Comparison of ENCODE assay signal across 1 cellular context in genomic region chr6:43231735-43232450, GRCh38.
A peak's percentile ranks its signal among the peaks of the same experiment; 100 is the strongest.
TF ChIP-seq lines count a peak whose summit lies in the region.

No MANE protein-coding gene starts in this region.

TF ChIP-seq in K562, 482 proteins besides CTCF, POLR2A, EP300 and RAD21 (continues in another document):
- TF ChIP-seq MTA2 (IDR thresholded peaks at IDR 0.05; ENCODE audit: low read depth), result peak; percentile 37
- no peak for TF ChIP-seq TCF7 (IDR thresholded peaks at IDR 0.05; ENCODE audit: borderline replicate concordance)
- 0 out of 2 replicates have a peak, but pooled peaks have one; percentile 74 for TF ChIP-seq OTX1 (CRISPR knock-in tag; IDR thresholded peaks at IDR 0.05)
- peak; percentile 76; the same call in 1 of the 2 replicates for TF ChIP-seq LARP7 (IDR thresholded peaks at IDR 0.05)
- TF ChIP-seq ZNF512 (tag; IDR thresholded peaks at IDR 0.05), result peak; percentile 99
- 0 out of 2 replicates have a peak, but pooled peaks have one; percentile 50 for TF ChIP-seq HBP1 (CRISPR knock-in tag; IDR thresholded peaks at IDR 0.05)
- no peak for TF ChIP-seq GTF3C2 (IDR thresholded peaks at IDR 0.05; ENCODE audit: borderline replicate concordance, extremely low read depth, insufficient read length)
- TF ChIP-seq TRIM25 (IDR thresholded peaks at IDR 0.05; ENCODE audit: borderline replicate concordance), result peak; percentile 65; the same call in 1 of the 2 replicates
- peak; percentile 46 for TF ChIP-seq ASH1L (IDR thresholded peaks at IDR 0.05; ENCODE audit: borderline replicate concordance, low read depth, partially characterized antibody)
- peak; percentile 22; the same call in 1 of the 2 replicates for TF ChIP-seq C11orf30 (IDR thresholded peaks at IDR 0.05; ENCODE audit: low read depth)
- 0 out of 2 replicates have a peak, but pooled peaks have one; percentile 18 for TF ChIP-seq SMARCA4 (IDR thresholded peaks at IDR 0.05)
- TF ChIP-seq ARNT (IDR thresholded peaks at IDR 0.05), result peak in 1 of 2 experiments; percentile 35; a peak in 1 of 4 replicates
- 0 out of 2 replicates have a peak, but pooled peaks have one; percentile 45 for TF ChIP-seq ZBTB5 (IDR thresholded peaks at IDR 0.05)
- peak; percentile 36 for TF ChIP-seq NCOA4 (IDR thresholded peaks at IDR 0.05; ENCODE audit: partially characterized antibody)
- TF ChIP-seq ZNF780A (CRISPR knock-in tag; IDR thresholded peaks at IDR 0.05), result no peak
- peak; percentile 51; the same call in 1 of the 2 replicates for TF ChIP-seq NBN (IDR thresholded peaks at IDR 0.05; ENCODE audit: low read depth)
- TF ChIP-seq SREBF1 (IDR thresholded peaks at IDR 0.05; ENCODE audit: borderline replicate concordance, low read depth, low read length), result no peak
- peak; percentile 80; the same call in 1 of the 2 replicates for TF ChIP-seq ZBTB2 (IDR thresholded peaks at IDR 0.05)
- TF ChIP-seq SUPT5H (IDR thresholded peaks at IDR 0.05), result no peak
- TF ChIP-seq YBX1 (IDR thresholded peaks at IDR 0.05), result 0 out of 2 replicates have a peak, but pooled peaks have one; percentile 55
- peak; percentile 47 for TF ChIP-seq DPF2 (IDR thresholded peaks at IDR 0.05)
- no peak for TF ChIP-seq ADNP (tag; IDR thresholded peaks at IDR 0.05)
- TF ChIP-seq LEF1 (IDR thresholded peaks at IDR 0.05), result peak; percentile 14; the same call in 1 of the 2 replicates
- peak; percentile 25; the same call in 1 of the 2 replicates for TF ChIP-seq SMARCA5 (IDR thresholded peaks at IDR 0.05)
- TF ChIP-seq MLLT1 (IDR thresholded peaks at IDR 0.05), result peak; percentile 45 to 71; a peak in 2 of 4 replicates
- peak; percentile 21 for TF ChIP-seq PHF20 (IDR thresholded peaks at IDR 0.05; ENCODE audit: partially characterized antibody)
- peak; percentile 42; the same call in 1 of the 2 replicates for TF ChIP-seq ZNF316 (IDR thresholded peaks at IDR 0.05)
- peak; percentile 79; the same call in 1 of the 2 replicates for TF ChIP-seq THRB (CRISPR knock-in tag; conservative IDR thresholded peaks at IDR 0.05)
- TF ChIP-seq ARID1B (IDR thresholded peaks at IDR 0.05), result peak; percentile 27; the same call in 1 of the 2 replicates
- TF ChIP-seq DIDO1 (tag; IDR thresholded peaks at IDR 0.05; ENCODE audit: low read depth), result no peak
- peak; percentile 60; the same call in 1 of the 2 replicates for TF ChIP-seq NKRF (IDR thresholded peaks at IDR 0.05; ENCODE audit: borderline replicate concordance)
- TF ChIP-seq GATAD2A (IDR thresholded peaks at IDR 0.05), result peak; percentile 87
- TF ChIP-seq ARID2 (IDR thresholded peaks at IDR 0.05), result 0 out of 2 replicates have a peak, but pooled peaks have one; percentile 47
- peak; percentile 56 for TF ChIP-seq KHSRP (IDR thresholded peaks at IDR 0.05)
- peak; percentile 91 for TF ChIP-seq ZNF121 (CRISPR knock-in tag; conservative IDR thresholded peaks at IDR 0.05)
- TF ChIP-seq PKNOX1 (IDR thresholded peaks at IDR 0.05), result 0 out of 2 replicates have a peak, but pooled peaks have one; percentile 4
- peak; percentile 8; the same call in 1 of the 2 replicates for TF ChIP-seq MYBL2 (IDR thresholded peaks at IDR 0.05; ENCODE audit: low read depth)
- no peak for TF ChIP-seq MYBL2 (CRISPR knock-in tag; IDR thresholded peaks at IDR 0.05; ENCODE audit: borderline replicate concordance)
- 0 out of 2 replicates have a peak, but pooled peaks have one; percentile 68 for TF ChIP-seq HLTF (IDR thresholded peaks at IDR 0.05)
- TF ChIP-seq MTA1 (IDR thresholded peaks at IDR 0.05; ENCODE audit: borderline replicate concordance), result peak; percentile 82; the same call in 1 of the 2 replicates
- peak; percentile 32 to 69; a peak in 2 of 4 replicates for TF ChIP-seq HDAC1 (IDR thresholded peaks at IDR 0.05)
- no peak for TF ChIP-seq TFE3 (CRISPR knock-in tag; IDR thresholded peaks at IDR 0.05)
- 0 out of 2 replicates have a peak, but pooled peaks have one; percentile 51 for TF ChIP-seq ELF4 (CRISPR knock-in tag; IDR thresholded peaks at IDR 0.05)
